ENCODE assay signal across 9 cellular contexts in the genomic region with DNA sequence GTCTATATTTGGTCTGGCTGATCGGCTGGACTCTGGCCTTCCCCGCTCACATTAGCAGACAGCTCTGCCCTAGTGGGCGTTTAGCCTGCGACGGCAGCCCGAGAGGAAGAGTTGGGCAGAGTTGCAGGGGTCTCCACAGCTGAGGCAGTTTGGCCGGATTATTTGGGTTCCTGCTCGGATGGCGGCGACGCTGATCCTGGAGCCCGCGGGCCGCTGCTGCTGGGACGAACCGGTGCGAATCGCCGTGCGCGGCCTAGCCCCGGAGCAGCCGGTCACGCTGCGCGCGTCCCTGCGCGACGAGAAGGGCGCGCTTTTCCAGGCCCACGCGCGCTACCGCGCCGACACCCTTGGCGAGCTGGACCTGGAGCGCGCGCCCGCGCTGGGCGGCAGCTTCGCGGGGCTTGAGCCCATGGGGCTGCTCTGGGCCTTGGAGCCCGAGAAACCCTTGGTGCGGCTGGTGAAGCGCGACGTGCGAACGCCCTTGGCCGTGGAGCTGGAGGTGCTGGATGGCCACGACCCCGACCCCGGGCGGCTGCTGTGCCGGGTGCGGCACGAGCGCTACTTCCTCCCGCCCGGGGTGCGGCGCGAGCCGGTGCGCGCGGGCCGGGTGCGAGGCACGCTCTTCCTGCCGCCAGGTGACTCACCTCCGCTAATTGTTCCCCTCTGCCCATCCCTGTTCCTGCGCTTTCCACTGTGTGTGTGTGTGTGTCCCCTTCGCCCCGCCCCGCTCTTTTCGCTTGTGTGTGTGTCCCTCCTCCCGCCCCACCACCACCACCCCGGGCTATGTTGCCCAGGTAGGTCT. TPM values are rescaled to one million over a fixed set of nuclear protein-coding genes. Genes with fewer than 3 reads are reported as not detected.
DNase-seq lines count a peak whose midpoint lies in the region; ATAC-seq, FAIRE-seq and TF ChIP-seq lines count a peak whose summit lies in the region.
"Not testable (repeated sequence)": the region's sequence is repeated elsewhere in the genome, so short reads cannot be mapped to it uniquely, and the experiment has no call there.
"Had no signal": no experiment of that assay in that cellular context is flagged by ENCODE, and none has a peak within 500 bp of the region (broad histone marks: within the 10 kb centered on the region; RNA-seq: fewer than 3 reads in every experiment).

No MANE protein-coding gene starts in this region.

- H3K4me2 ChIP-seq in mesenchymal stem cell (ENCODE audit: low read length, poor library complexity, severe bottlenecking) = peak overlapping the region; percentile 72

- not testable (repeated sequence) for H2AK5ac ChIP-seq in mesenchymal stem cell (ENCODE audit: low read length, severe bottlenecking)

- peak overlapping the region; percentile 7 for H3K27ac ChIP-seq in mesenchymal stem cell (ENCODE audit: low read length, poor library complexity, severe bottlenecking)
- peak overlapping the region in 3 of 4 donors; percentile 83 to 89 (median 84) for H3K27ac ChIP-seq in gastrocnemius medialis

- DNase-seq in GM10266 (ENCODE audit: extremely low spot score) (peak; percentile 8), NCI-H2227 (lab: John Stamatoyannopoulos, UW; ENCODE audit: unreplicated experiment) (peak; percentile 56), T47D (ENCODE audit: low read depth in 1 of 2, low spot score in 1 of 2) (peak; percentile 55 to 96), Right ventricle myocardium superior (peak; percentile 62), mesenchymal stem cell (peak; percentile 41), gastrocnemius medialis (peak in 1 of 2 donors; percentile 25), urothelium cell line (ENCODE audit: low spot score) (peak; percentile 81)
- DNase-seq in activated CD4-positive, alpha-beta T cell treated with anti-CD3 and anti-CD28 coated beads, Interleukin-2, amount 50 U/mL, for 48 hours = peak; percentile 10 to 21

- peak overlapping the region; percentile 0 for H2BK15ac ChIP-seq in mesenchymal stem cell (ENCODE audit: low read depth, poor library complexity, severe bottlenecking)

- intact Hi-C loops in Right ventricle myocardium superior (cut with DNase I) = not testable (repeated sequence)
- intact Hi-C loops in gastrocnemius medialis (cut with DNase I; ENCODE audit: low total_unique reads) = loop anchor here (2.0 to 5.0 kb wide), 2 partner anchors 27 to 35 kb away; no protein-coding TSS in a partner anchor

- peak overlapping the region; percentile 70 for H4K91ac ChIP-seq in mesenchymal stem cell (ENCODE audit: low read length)

- peak overlapping the region; percentile 11 for H2BK120ac ChIP-seq in mesenchymal stem cell (ENCODE audit: low read depth, low read length)

- H3K14ac ChIP-seq in mesenchymal stem cell (ENCODE audit: low read length in 2 of 2) = peak overlapping the region in 1 of 2 experiments; percentile 35

- TF ChIP-seq CTCF in GM10266 (IDR thresholded peaks at IDR 0.05; ENCODE audit: control insufficient read depth, insufficient read depth, low read depth, missing control alignments); gastrocnemius medialis (IDR thresholded peaks at IDR 0.05 in 4 of 5, conservative IDR thresholded peaks at IDR 0.05 in 1 of 5): not testable (repeated sequence)

- not testable (repeated sequence) for H2BK12ac ChIP-seq in mesenchymal stem cell (ENCODE audit: low read length in 2 of 2)

- H3K27me3 ChIP-seq in mesenchymal stem cell (ENCODE audit: control insufficient read depth in 1 of 2, insufficient read depth in 1 of 2, low read length in 2 of 2); gastrocnemius medialis: not testable (repeated sequence)

- not testable (repeated sequence) for H3K4me1 ChIP-seq in mesenchymal stem cell (ENCODE audit: control insufficient read depth, insufficient read depth, low read depth, low read length); gastrocnemius medialis

- H3K9me3 ChIP-seq in mesenchymal stem cell (ENCODE audit: control insufficient read depth, low read length); gastrocnemius medialis: not testable (repeated sequence)

- H2AFZ ChIP-seq in mesenchymal stem cell (ENCODE audit: low read depth, low read length) = peak overlapping the region; percentile 2

- in situ Hi-C loops in T47D (cut with HindIII; ENCODE audit: low pct_unique_long_range_greater_than_20kb, low sequenced_read_pairs); gastrocnemius medialis (cut with MboI; ENCODE audit: low sequenced_read_pairs in 4 of 4): not testable (repeated sequence)

- not testable (repeated sequence) for H2BK5ac ChIP-seq in mesenchymal stem cell (ENCODE audit: low read depth, low read length, poor library complexity, severe bottlenecking)

- H3K23ac ChIP-seq in mesenchymal stem cell (ENCODE audit: low read length in 2 of 2) = peak overlapping the region in 1 of 2 experiments; percentile 80

- peak overlapping the region; percentile 40 to 67 for H3K4ac ChIP-seq in mesenchymal stem cell (ENCODE audit: low read depth in 1 of 2, low read length in 2 of 2)

- peak overlapping the region; percentile 89 for H4K8ac ChIP-seq in mesenchymal stem cell (ENCODE audit: low read length)

- ATAC-seq in Right ventricle myocardium superior (ENCODE audit: poor library complexity) (peak; percentile 85), gastrocnemius medialis (peak; percentile 67 to 82)

- peak overlapping the region; percentile 2 to 84 for H3K18ac ChIP-seq in mesenchymal stem cell (ENCODE audit: low read depth in 1 of 2, low read length in 2 of 2)

- not testable (repeated sequence) for TF ChIP-seq POLR2A in gastrocnemius medialis (IDR thresholded peaks at IDR 0.05)

- H3K4me3 ChIP-seq in mesenchymal stem cell (ENCODE audit: insufficient read depth in 1 of 2, low read depth in 1 of 2, low read length in 2 of 2) = peak overlapping the region; percentile 53 to 67
- peak overlapping the region in 3 of 4 donors; percentile 55 to 60 (median 58) for H3K4me3 ChIP-seq in gastrocnemius medialis

- FAIRE-seq in urothelium cell line (lab: Jason Lieb, UNC) = peak; percentile 99

- not testable (repeated sequence) for H3K36me3 ChIP-seq in mesenchymal stem cell (ENCODE audit: control insufficient read depth in 1 of 2, insufficient read depth in 2 of 2, low read depth in 1 of 2, low read length in 2 of 2); gastrocnemius medialis

- H3K79me1 ChIP-seq in mesenchymal stem cell (replicated peaks; ENCODE audit: low read length, poor library complexity, severe bottlenecking) = not testable (repeated sequence)

- WGBS in mesenchymal stem cell = 2% methylated on average over 73 of the region's 84 CpGs

- H3K9ac ChIP-seq in mesenchymal stem cell (ENCODE audit: low read length) = peak overlapping the region; percentile 94

RNA-seq across cellular contexts. Expression of a gene that starts 0.5 kb away (rescaled TPM):
- total RNA-seq in Right ventricle myocardium superior = 27.4 TPM
- polyA plus RNA-seq in mesenchymal stem cell (2013, experiment 1 of 2) = 14.5 TPM
- polyA plus RNA-seq in mesenchymal stem cell (2013, experiment 2 of 2) = 14.8 TPM
- total RNA-seq in gastrocnemius medialis = 10 to 100 TPM in 2 of 4 donors, 1 to 10 TPM in 2; 4.3 to 21.9 (median 11.2) TPM

RNA-seq across cellular contexts. Expression of a gene that starts 21.3 kb away (rescaled TPM):
- total RNA-seq in Right ventricle myocardium superior = 0.08 TPM
- 0.01 TPM for polyA plus RNA-seq in mesenchymal stem cell (2013, experiment 1 of 2)
- not detected for polyA plus RNA-seq in mesenchymal stem cell (2013, experiment 2 of 2)
- under 1 TPM in 2 of 4 donors, not detected in 2; 0.15 to 0.46 TPM for total RNA-seq in gastrocnemius medialis
- total RNA-seq: T-helper 1 cell treated with Interleukin-12 subunit alpha and Interleukin-12 subunit beta and Interleukin-4 antibody, amounts not matched to agents 30 ng/mL and 1 ng/mL, for 36 hours had no signal

RNA-seq across cellular contexts. Expression of a gene that starts 31.6 kb away (rescaled TPM):
- total RNA-seq in Right ventricle myocardium superior = 229 TPM
- 16.5 TPM for polyA plus RNA-seq in mesenchymal stem cell (2013, experiment 1 of 2)
- polyA plus RNA-seq in mesenchymal stem cell (2013, experiment 2 of 2) = 15.9 TPM
- 100 to 1,000 TPM in 3 of 4 donors, 10 to 100 TPM in 1; 52.7 to 114 (median 104) TPM for total RNA-seq in gastrocnemius medialis

RNA-seq across cellular contexts. Expression of a gene that starts 46.7 kb away (rescaled TPM):
- 7.1 TPM for total RNA-seq in Right ventricle myocardium superior
- polyA plus RNA-seq in mesenchymal stem cell (2013, experiment 1 of 2) = 6.5 TPM
- polyA plus RNA-seq in mesenchymal stem cell (2013, experiment 2 of 2) = 6.7 TPM
- total RNA-seq in gastrocnemius medialis = 1 to 10 TPM; 7.0 to 8.2 (median 7.6) TPM

RNA-seq across cellular contexts. Expression of a gene that starts 54.2 kb away (rescaled TPM):
- 0.62 TPM for total RNA-seq in Right ventricle myocardium superior
- 0.65 TPM for polyA plus RNA-seq in mesenchymal stem cell (2013, experiment 1 of 2)
- 0.59 TPM for polyA plus RNA-seq in mesenchymal stem cell (2013, experiment 2 of 2)
- 1 to 10 TPM in 1 of 4 donors, under 1 TPM in 3; 0.40 to 1.2 (median 0.75) TPM for total RNA-seq in gastrocnemius medialis
